8 cellular contexts compared by ENCODE assay signal in genomic region chr11:118789501-118790356, GRCh38. TPM values are rescaled to one million over a fixed set of nuclear protein-coding genes. Genes with fewer than 3 reads are reported as not detected.
DNase-seq lines count a peak whose midpoint lies in the region; ATAC-seq, FAIRE-seq and TF ChIP-seq lines count a peak whose summit lies in the region.

No MANE protein-coding gene starts in this region.

- H3K4me1 ChIP-seq in astrocyte (ENCODE audit: insufficient read depth, low read length) (peaks cover 3% of the 10 kb centered on the region), iPS-20b (ENCODE audit: insufficient read depth, low read length) (peaks cover 9% of the 10 kb centered on the region), skeletal muscle tissue (ENCODE audit: control insufficient read depth in 3 of 3, insufficient read depth in 3 of 3, low read length in 3 of 3) (peaks cover 14 to 18% (median 18%) of the 10 kb centered on the region in 3 donors)

- DNase-seq in CD1c-positive myeloid dendritic cell (ENCODE audit: extremely low spot score) (peak; percentile 45), NOMO-1 treated with DMSO at 0.1 percent for 48 hours (lab: John Stamatoyannopoulos, UW; ENCODE audit: unreplicated experiment) (peak; percentile 50), astrocyte (ENCODE audit: low read depth) (peak; percentile 19), SHP77 treated with DMSO at 0.1 percent for 48 hours (lab: John Stamatoyannopoulos, UW) (no peak)

- peaks cover 60% of the 10 kb centered on the region for H3K79me2 ChIP-seq in astrocyte (ENCODE audit: insufficient read depth, low read length)

- H3K27ac ChIP-seq in astrocyte (ENCODE audit: low read depth, low read length) (peak overlapping the region; percentile 98), iPS-20b (ENCODE audit: low read length) (peak overlapping the region; percentile 100), skeletal muscle tissue (ENCODE audit: low read depth, low read length) (peak overlapping the region; percentile 100)

- FAIRE-seq in astrocyte (lab: Jason Lieb, UNC): no peak

- peaks cover 52% of the 10 kb centered on the region for H4K20me1 ChIP-seq in astrocyte (ENCODE audit: insufficient read depth, low read length)

- H3K27me3 ChIP-seq in astrocyte (ENCODE audit: insufficient read depth, low read length) (no peaks in the 10 kb centered on the region), iPS-20b (ENCODE audit: insufficient read depth, low read length) (no peaks in the 10 kb centered on the region), skeletal muscle tissue (ENCODE audit: control insufficient read depth in 3 of 3, insufficient read depth in 3 of 3, low read length in 3 of 3) (no peaks in the 10 kb centered on the region)

- TF ChIP-seq CTCF in astrocyte (IDR thresholded peaks at IDR 0.05; ENCODE audit: insufficient read depth, low read depth, low read length): no peak

- H3K27ac Mint-ChIP-seq in astrocyte (ENCODE audit: unreplicated experiment): peak overlapping the region; percentile 99

- peak overlapping the region; percentile 95 for H3K4me3 ChIP-seq in astrocyte (ENCODE audit: insufficient read depth, low read depth, low read length)
- peak overlapping the region; percentile 98 for H3K4me3 ChIP-seq in iPS-20b (ENCODE audit: low read length)
- H3K4me3 ChIP-seq in skeletal muscle tissue (ENCODE audit: low read length in 3 of 3): peak overlapping the region; percentile 83 to 97 (median 95)

- no peaks in the 10 kb centered on the region for H3K27me3 Mint-ChIP-seq in astrocyte (ENCODE audit: low read depth, unreplicated experiment)

- H3K9ac ChIP-seq in astrocyte (ENCODE audit: low read length) (peak overlapping the region; percentile 100), iPS-20b (ENCODE audit: low read depth, low read length) (peak overlapping the region; percentile 100), skeletal muscle tissue (ENCODE audit: low read depth in 1 of 3, low read length in 3 of 3) (peak overlapping the region; percentile 94 to 99 (median 98))

- peaks cover 10% of the 10 kb centered on the region for H3K36me3 ChIP-seq in astrocyte (ENCODE audit: insufficient read depth, low read length)
- H3K36me3 ChIP-seq in iPS-20b (ENCODE audit: insufficient read depth, low read depth, low read length): peaks cover 22% of the 10 kb centered on the region
- H3K36me3 ChIP-seq in skeletal muscle tissue (ENCODE audit: control insufficient read depth in 3 of 3, insufficient read depth in 3 of 3, low read length in 3 of 3): peaks cover 3 to 6% (median 6%) of the 10 kb centered on the region in 3 donors

- H3K4me2 ChIP-seq in astrocyte (ENCODE audit: low read length): peak overlapping the region; percentile 84

- H3K36me3 Mint-ChIP-seq in astrocyte (ENCODE audit: low read depth, unreplicated experiment): no peaks in the 10 kb centered on the region

- no peaks in the 10 kb centered on the region for H3K9me3 Mint-ChIP-seq in astrocyte (ENCODE audit: unreplicated experiment)

- peak overlapping the region; percentile 99 for H3K4me3 Mint-ChIP-seq in astrocyte (ENCODE audit: unreplicated experiment)

- no peak overlapping the region for H2AFZ ChIP-seq in astrocyte (ENCODE audit: low read depth, low read length)

- H3K9me3 ChIP-seq in astrocyte (ENCODE audit: insufficient read depth, low read depth, low read length) (no peaks in the 10 kb centered on the region), iPS-20b (ENCODE audit: insufficient read depth, low read depth, low read length) (no peaks in the 10 kb centered on the region), skeletal muscle tissue (ENCODE audit: control insufficient read depth in 3 of 3, low read length in 3 of 3) (no peaks in the 10 kb centered on the region)

- ATAC-seq in GM19438 (IDR thresholded peaks at IDR 0.05; ENCODE audit: low read depth, unreplicated experiment) (peak; percentile 7), HG03457 (IDR thresholded peaks at IDR 0.05; ENCODE audit: unreplicated experiment) (no peak)

- H3K4me1 Mint-ChIP-seq in astrocyte (ENCODE audit: low read depth, unreplicated experiment): peaks cover 19% of the 10 kb centered on the region

RNA-seq across cellular contexts. Expression of gene DDX6, which starts 1.2 kb away (rescaled TPM):
- total RNA-seq in astrocyte: 190 and 196 TPM in 2 replicates
- 103 TPM for total RNA-seq in skeletal muscle tissue
